Comparison of ENCODE assay signal across 1 cellular context in the genomic region with DNA sequence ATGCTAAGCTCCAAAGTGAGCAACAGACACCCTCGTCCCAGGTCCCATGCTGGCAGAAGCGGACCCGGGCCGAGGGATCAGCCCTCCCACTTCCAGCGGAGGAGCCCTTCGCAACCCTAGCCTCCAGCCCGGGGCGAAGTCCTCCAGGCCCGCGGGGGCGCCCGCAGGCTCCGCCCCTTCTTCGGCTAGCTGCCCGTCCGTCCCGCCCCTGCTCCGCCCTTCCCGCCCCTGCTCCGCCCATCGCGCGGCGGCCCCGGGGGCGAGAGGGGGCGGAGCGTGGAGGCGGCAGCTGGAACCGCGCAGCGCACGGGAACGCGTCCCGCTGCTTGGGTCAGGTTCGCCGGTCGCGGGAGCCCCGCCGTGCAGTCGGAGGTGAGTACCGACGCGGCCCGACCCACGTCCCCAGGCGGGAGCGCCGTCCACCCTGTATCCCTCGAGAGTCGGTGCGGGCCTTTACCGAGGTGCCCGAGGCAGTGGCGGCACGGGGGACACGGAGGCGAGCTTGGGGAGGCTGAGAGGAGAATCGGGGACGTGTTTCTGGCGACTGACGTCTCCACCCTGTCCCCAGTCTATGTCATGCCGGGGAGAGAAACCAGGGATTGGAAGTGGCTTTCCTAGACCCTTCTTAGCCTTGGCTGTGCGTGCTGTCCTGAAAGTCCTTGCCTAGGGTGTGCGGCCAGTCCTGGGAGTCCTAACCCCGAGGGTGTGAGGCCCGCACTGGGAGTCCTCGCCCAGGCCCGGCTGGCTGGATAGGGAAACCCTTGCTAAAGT.
A peak's percentile ranks its signal among the peaks of the same experiment; 100 is the strongest.
TF ChIP-seq lines count a peak whose summit lies in the region.

A gene (plus strand): TSS at position 280 of the 771 bp plus-strand sequence. CDS start 20,864 bp downstream, outside the sequence.

TF ChIP-seq in K562, 482 proteins besides CTCF, POLR2A, EP300 and RAD21 (continued from another document):
- TF ChIP-seq, protein P1, sequence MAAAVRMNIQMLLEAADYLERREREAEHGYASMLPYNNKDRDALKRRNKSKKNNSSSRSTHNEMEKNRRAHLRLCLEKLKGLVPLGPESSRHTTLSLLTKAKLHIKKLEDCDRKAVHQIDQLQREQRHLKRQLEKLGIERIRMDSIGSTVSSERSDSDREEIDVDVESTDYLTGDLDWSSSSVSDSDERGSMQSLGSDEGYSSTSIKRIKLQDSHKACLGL (CRISPR knock-in tag; IDR thresholded peaks at IDR 0.05; ENCODE audit: borderline replicate concordance, poor library complexity, severe bottlenecking), result no peak
- TF ChIP-seq ZNF165 (CRISPR knock-in tag; IDR thresholded peaks at IDR 0.05; ENCODE audit: borderline replicate concordance), result no peak
- TF ChIP-seq CBX5 (IDR thresholded peaks at IDR 0.05; ENCODE audit: borderline replicate concordance, low read depth), result no peak
- TF ChIP-seq ZNF133 (CRISPR knock-in tag; IDR thresholded peaks at IDR 0.05), result no peak
- TF ChIP-seq ZBED1 (IDR thresholded peaks at IDR 0.05), result no peak
- TF ChIP-seq ZNF717 (CRISPR knock-in tag; IDR thresholded peaks at IDR 0.05), result no peak
- no peak for TF ChIP-seq ARID2 (IDR thresholded peaks at IDR 0.05)
- TF ChIP-seq BRD9 (IDR thresholded peaks at IDR 0.05; ENCODE audit: low read depth, partially characterized antibody), result no peak
- no peak for TF ChIP-seq FOXK2 (conservative IDR thresholded peaks at IDR 0.05 in 1 of 2, IDR thresholded peaks at IDR 0.05 in 1 of 2; ENCODE audit: low read depth in 2 of 2)
- TF ChIP-seq, protein P2, sequence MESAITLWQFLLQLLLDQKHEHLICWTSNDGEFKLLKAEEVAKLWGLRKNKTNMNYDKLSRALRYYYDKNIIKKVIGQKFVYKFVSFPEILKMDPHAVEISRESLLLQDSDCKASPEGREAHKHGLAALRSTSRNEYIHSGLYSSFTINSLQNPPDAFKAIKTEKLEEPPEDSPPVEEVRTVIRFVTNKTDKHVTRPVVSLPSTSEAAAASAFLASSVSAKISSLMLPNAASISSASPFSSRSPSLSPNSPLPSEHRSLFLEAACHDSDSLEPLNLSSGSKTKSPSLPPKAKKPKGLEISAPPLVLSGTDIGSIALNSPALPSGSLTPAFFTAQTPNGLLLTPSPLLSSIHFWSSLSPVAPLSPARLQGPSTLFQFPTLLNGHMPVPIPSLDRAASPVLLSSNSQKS (CRISPR knock-in tag; IDR thresholded peaks at IDR 0.05), result no peak
- TF ChIP-seq HMGN3 (IDR thresholded peaks at IDR 0.05; ENCODE audit: borderline replicate concordance, extremely low read depth, insufficient read length, low read depth, low read length), result peak; percentile 34
- TF ChIP-seq, protein P3, sequence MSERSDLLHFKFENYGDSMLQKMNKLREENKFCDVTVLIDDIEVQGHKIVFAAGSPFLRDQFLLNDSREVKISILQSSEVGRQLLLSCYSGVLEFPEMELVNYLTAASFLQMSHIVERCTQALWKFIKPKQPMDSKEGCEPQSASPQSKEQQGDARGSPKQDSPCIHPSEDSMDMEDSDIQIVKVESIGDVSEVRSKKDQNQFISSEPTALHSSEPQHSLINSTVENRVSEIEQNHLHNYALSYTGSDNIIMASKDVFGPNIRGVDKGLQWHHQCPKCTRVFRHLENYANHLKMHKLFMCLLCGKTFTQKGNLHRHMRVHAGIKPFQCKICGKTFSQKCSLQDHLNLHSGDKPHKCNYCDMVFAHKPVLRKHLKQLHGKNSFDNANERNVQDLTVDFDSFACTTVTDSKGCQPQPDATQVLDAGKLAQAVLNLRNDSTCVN (CRISPR knock-in tag; IDR thresholded peaks at IDR 0.05), result no peak
- no peak for TF ChIP-seq SRSF1 (IDR thresholded peaks at IDR 0.05; ENCODE audit: low read depth, low read length)
- TF ChIP-seq, protein P4, sequence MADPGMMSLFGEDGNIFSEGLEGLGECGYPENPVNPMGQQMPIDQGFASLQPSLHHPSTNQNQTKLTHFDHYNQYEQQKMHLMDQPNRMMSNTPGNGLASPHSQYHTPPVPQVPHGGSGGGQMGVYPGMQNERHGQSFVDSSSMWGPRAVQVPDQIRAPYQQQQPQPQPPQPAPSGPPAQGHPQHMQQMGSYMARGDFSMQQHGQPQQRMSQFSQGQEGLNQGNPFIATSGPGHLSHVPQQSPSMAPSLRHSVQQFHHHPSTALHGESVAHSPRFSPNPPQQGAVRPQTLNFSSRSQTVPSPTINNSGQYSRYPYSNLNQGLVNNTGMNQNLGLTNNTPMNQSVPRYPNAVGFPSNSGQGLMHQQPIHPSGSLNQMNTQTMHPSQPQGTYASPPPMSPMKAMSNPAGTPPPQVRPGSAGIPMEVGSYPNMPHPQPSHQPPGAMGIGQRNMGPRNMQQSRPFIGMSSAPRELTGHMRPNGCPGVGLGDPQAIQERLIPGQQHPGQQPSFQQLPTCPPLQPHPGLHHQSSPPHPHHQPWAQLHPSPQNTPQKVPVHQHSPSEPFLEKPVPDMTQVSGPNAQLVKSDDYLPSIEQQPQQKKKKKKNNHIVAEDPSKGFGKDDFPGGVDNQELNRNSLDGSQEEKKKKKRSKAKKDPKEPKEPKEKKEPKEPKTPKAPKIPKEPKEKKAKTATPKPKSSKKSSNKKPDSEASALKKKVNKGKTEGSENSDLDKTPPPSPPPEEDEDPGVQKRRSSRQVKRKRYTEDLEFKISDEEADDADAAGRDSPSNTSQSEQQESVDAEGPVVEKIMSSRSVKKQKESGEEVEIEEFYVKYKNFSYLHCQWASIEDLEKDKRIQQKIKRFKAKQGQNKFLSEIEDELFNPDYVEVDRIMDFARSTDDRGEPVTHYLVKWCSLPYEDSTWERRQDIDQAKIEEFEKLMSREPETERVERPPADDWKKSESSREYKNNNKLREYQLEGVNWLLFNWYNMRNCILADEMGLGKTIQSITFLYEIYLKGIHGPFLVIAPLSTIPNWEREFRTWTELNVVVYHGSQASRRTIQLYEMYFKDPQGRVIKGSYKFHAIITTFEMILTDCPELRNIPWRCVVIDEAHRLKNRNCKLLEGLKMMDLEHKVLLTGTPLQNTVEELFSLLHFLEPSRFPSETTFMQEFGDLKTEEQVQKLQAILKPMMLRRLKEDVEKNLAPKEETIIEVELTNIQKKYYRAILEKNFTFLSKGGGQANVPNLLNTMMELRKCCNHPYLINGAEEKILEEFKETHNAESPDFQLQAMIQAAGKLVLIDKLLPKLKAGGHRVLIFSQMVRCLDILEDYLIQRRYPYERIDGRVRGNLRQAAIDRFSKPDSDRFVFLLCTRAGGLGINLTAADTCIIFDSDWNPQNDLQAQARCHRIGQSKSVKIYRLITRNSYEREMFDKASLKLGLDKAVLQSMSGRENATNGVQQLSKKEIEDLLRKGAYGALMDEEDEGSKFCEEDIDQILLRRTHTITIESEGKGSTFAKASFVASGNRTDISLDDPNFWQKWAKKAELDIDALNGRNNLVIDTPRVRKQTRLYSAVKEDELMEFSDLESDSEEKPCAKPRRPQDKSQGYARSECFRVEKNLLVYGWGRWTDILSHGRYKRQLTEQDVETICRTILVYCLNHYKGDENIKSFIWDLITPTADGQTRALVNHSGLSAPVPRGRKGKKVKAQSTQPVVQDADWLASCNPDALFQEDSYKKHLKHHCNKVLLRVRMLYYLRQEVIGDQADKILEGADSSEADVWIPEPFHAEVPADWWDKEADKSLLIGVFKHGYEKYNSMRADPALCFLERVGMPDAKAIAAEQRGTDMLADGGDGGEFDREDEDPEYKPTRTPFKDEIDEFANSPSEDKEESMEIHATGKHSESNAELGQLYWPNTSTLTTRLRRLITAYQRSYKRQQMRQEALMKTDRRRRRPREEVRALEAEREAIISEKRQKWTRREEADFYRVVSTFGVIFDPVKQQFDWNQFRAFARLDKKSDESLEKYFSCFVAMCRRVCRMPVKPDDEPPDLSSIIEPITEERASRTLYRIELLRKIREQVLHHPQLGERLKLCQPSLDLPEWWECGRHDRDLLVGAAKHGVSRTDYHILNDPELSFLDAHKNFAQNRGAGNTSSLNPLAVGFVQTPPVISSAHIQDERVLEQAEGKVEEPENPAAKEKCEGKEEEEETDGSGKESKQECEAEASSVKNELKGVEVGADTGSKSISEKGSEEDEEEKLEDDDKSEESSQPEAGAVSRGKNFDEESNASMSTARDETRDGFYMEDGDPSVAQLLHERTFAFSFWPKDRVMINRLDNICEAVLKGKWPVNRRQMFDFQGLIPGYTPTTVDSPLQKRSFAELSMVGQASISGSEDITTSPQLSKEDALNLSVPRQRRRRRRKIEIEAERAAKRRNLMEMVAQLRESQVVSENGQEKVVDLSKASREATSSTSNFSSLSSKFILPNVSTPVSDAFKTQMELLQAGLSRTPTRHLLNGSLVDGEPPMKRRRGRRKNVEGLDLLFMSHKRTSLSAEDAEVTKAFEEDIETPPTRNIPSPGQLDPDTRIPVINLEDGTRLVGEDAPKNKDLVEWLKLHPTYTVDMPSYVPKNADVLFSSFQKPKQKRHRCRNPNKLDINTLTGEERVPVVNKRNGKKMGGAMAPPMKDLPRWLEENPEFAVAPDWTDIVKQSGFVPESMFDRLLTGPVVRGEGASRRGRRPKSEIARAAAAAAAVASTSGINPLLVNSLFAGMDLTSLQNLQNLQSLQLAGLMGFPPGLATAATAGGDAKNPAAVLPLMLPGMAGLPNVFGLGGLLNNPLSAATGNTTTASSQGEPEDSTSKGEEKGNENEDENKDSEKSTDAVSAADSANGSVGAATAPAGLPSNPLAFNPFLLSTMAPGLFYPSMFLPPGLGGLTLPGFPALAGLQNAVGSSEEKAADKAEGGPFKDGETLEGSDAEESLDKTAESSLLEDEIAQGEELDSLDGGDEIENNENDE (IDR thresholded peaks at IDR 0.05; ENCODE audit: low read depth, low read length), result no peak
- no peak for TF ChIP-seq RUNX1 (IDR thresholded peaks at IDR 0.05; ENCODE audit: low read depth)
